ENCODE assay signal across 17 cellular contexts in genomic region chr12:3176754-3177153, GRCh38.
DNase-seq lines count a peak whose midpoint lies in the region; ATAC-seq and TF ChIP-seq lines count a peak whose summit lies in the region.
"Had no signal": no experiment of that assay in that cellular context is flagged by ENCODE, and none has a peak within 500 bp of the region (broad histone marks: within the 10 kb centered on the region; RNA-seq: fewer than 3 reads in every experiment).

No MANE protein-coding gene starts in this region.

- no peak overlapping the region for H3K27ac ChIP-seq in right cardiac atrium (ENCODE audit: low read length)
- H3K27ac ChIP-seq in GM23338 (ENCODE audit: low read depth), result no peak overlapping the region
- H3K27ac ChIP-seq in neural progenitor cell, result no peak overlapping the region
- H3K27ac ChIP-seq: C4-2B had no signal

- H3K9me2 ChIP-seq in GM23338 (ENCODE audit: insufficient read depth), result no peaks in the 10 kb centered on the region

- H3K9me3 Mint-ChIP-seq in GM23338 (no peaks in the 10 kb centered on the region), endothelial cell (ENCODE audit: unreplicated experiment) (no peaks in the 10 kb centered on the region), neural progenitor cell (no peaks in the 10 kb centered on the region), osteocyte (ENCODE audit: unreplicated experiment) (no peaks in the 10 kb centered on the region)
- H3K9me3 Mint-ChIP-seq: CD4-positive, alpha-beta T cell had no signal

- intact Hi-C loops in Right ventricle myocardium superior (cut with DNase I), result no loop called here
- intact Hi-C loops in right cardiac atrium (cut with DNase I), result no loop called here

- H2AFZ ChIP-seq in GM23338, result no peak overlapping the region
- H2AFZ ChIP-seq in neural progenitor cell (replicated peaks), result no peak overlapping the region

- TF ChIP-seq CTCF in GM23338 (conservative IDR thresholded peaks at IDR 0.05; ENCODE audit: low read depth in 2 of 2), result no peak
- no peak for TF ChIP-seq CTCF in endothelial cell (IDR thresholded peaks at IDR 0.05; ENCODE audit: unreplicated experiment)
- no peak for TF ChIP-seq CTCF in neural progenitor cell (IDR thresholded peaks at IDR 0.05)
- no peak for TF ChIP-seq CTCF in osteocyte (IDR thresholded peaks at IDR 0.05)

- H3K4me1 Mint-ChIP-seq in GM23338 (peaks cover 42% of the 10 kb centered on the region), endothelial cell (ENCODE audit: unreplicated experiment) (peaks cover 52% of the 10 kb centered on the region), neural progenitor cell (peaks cover 29% of the 10 kb centered on the region), osteocyte (ENCODE audit: unreplicated experiment) (peaks cover 15% of the 10 kb centered on the region)

- H3K36me3 Mint-ChIP-seq in GM23338 (ENCODE audit: low read depth) (no peaks in the 10 kb centered on the region), endothelial cell (ENCODE audit: low read depth, unreplicated experiment) (peaks cover 4% of the 10 kb centered on the region), neural progenitor cell (no peaks in the 10 kb centered on the region), osteocyte (ENCODE audit: unreplicated experiment) (peaks cover 5% of the 10 kb centered on the region)

- H3K4me2 ChIP-seq in GM23338, result no peak overlapping the region
- no peak overlapping the region for H3K4me2 ChIP-seq in neural progenitor cell

- H3K4me3 ChIP-seq in right cardiac atrium (ENCODE audit: low read length) (no peak overlapping the region), GM23338 (no peak overlapping the region), neural progenitor cell (no peak overlapping the region)
- H3K4me3 ChIP-seq: K562 had no signal

- H3K27me3 ChIP-seq in right cardiac atrium (ENCODE audit: control insufficient read depth, insufficient read depth), result no peaks in the 10 kb centered on the region
- H3K27me3 ChIP-seq in GM23338 (ENCODE audit: insufficient read depth), result no peaks in the 10 kb centered on the region
- no peaks in the 10 kb centered on the region for H3K27me3 ChIP-seq in neural progenitor cell

- H3K27ac Mint-ChIP-seq in GM23338 (no peak overlapping the region), endothelial cell (ENCODE audit: unreplicated experiment) (peak overlapping the region; percentile 83), neural progenitor cell (peak overlapping the region; percentile 16), osteocyte (ENCODE audit: unreplicated experiment) (no peak overlapping the region)
- H3K27ac Mint-ChIP-seq: B cell; CD4-positive, alpha-beta T cell had no signal

- H3K36me3 ChIP-seq in GM23338 (ENCODE audit: insufficient read depth), result no peaks in the 10 kb centered on the region
- H3K36me3 ChIP-seq in neural progenitor cell, result no peaks in the 10 kb centered on the region

- no peak overlapping the region for H3K9ac ChIP-seq in neural progenitor cell

- H3F3A ChIP-seq in GM23338 (replicated peaks; ENCODE audit: low read depth) (0 out of 2 replicates have a peak, but pooled peaks cover 4% of the 10 kb centered on the region), neural progenitor cell (ENCODE audit: low read depth) (peaks cover 3% of the 10 kb centered on the region)

- H4K20me1 ChIP-seq in GM23338 (replicated peaks; ENCODE audit: insufficient read depth), result no peaks in the 10 kb centered on the region
- peaks cover 24% of the 10 kb centered on the region for H4K20me1 ChIP-seq in neural progenitor cell (ENCODE audit: low read depth)

- DNase-seq in Right ventricle myocardium superior, result peak; percentile 25
- DNase-seq in right cardiac atrium, result no peak
- DNase-seq in GM23338 (ENCODE audit: low spot score), result no peak
- DNase-seq in endothelial cell (ENCODE audit: low spot score), result no peak
- no peak for DNase-seq in neural progenitor cell (ENCODE audit: low spot score)
- DNase-seq in NCI-H146 (lab: John Stamatoyannopoulos, UW), result no peak
- no peak for DNase-seq in NCI-H187 (lab: John Stamatoyannopoulos, UW)
- DNase-seq in osteocyte (ENCODE audit: extremely low spot score, unreplicated experiment), result no peak
- DNase-seq: 8988T; Caco-2; CD4-positive, alpha-beta T cell; GOT3; H7 had no signal

- H3K4me3 Mint-ChIP-seq in GM23338 (no peak overlapping the region), endothelial cell (ENCODE audit: unreplicated experiment) (peak overlapping the region; percentile 68), neural progenitor cell (no peak overlapping the region), osteocyte (ENCODE audit: unreplicated experiment) (no peak overlapping the region)
- H3K4me3 Mint-ChIP-seq: B cell; CD4-positive, alpha-beta T cell had no signal

- no peaks in the 10 kb centered on the region for H3K9me3 ChIP-seq in right cardiac atrium (ENCODE audit: control insufficient read depth, low read length)
- H3K9me3 ChIP-seq in neural progenitor cell (ENCODE audit: low read depth), result no peaks in the 10 kb centered on the region
- H3K9me3 ChIP-seq: Caco-2 had no signal

- H3K4me1 ChIP-seq in right cardiac atrium (ENCODE audit: control insufficient read depth, insufficient read depth, low read length) (peaks cover 1% of the 10 kb centered on the region), GM23338 (ENCODE audit: insufficient read depth) (peaks cover 21% of the 10 kb centered on the region), neural progenitor cell (peaks cover 16% of the 10 kb centered on the region)
- H3K4me1 ChIP-seq: Caco-2 had no signal

- WGBS in right cardiac atrium, result 88% methylated on average over 9 of the region's 9 CpGs

- ATAC-seq in Right ventricle myocardium superior (ENCODE audit: poor library complexity), result no peak
- no peak for ATAC-seq in right cardiac atrium
- no peak for ATAC-seq in GM23338
- ATAC-seq: HCT116, K562 had no signal

- H3K27me3 Mint-ChIP-seq in GM23338 (ENCODE audit: insufficient read depth, low read depth, poor library complexity) (peaks cover 7% of the 10 kb centered on the region), endothelial cell (ENCODE audit: unreplicated experiment) (peaks cover 16% of the 10 kb centered on the region), neural progenitor cell (ENCODE audit: insufficient read depth, low read depth) (peaks cover 3% of the 10 kb centered on the region), osteocyte (ENCODE audit: unreplicated experiment) (no peaks in the 10 kb centered on the region)

- no peaks in the 10 kb centered on the region for H3K79me2 ChIP-seq in GM23338 (replicated peaks; ENCODE audit: insufficient read depth)
- no peaks in the 10 kb centered on the region for H3K79me2 ChIP-seq in neural progenitor cell (ENCODE audit: low read depth)

TF ChIP-seq in GM23338, 12 proteins besides CTCF, POLR2A, EP300 and RAD21:
- no peak for TF ChIP-seq EZH2phosphoT487 (IDR thresholded peaks at IDR 0.05; ENCODE audit: unreplicated experiment)
- peak; percentile 59 for TF ChIP-seq REST (IDR thresholded peaks at IDR 0.05; ENCODE audit: unreplicated experiment)

Comparison
In these comparisons a context has a peak if more than half of its experiments do, and no peak if none do; other contexts are left out.
1. H3K27ac Mint-ChIP-seq: peak in endothelial cell (single experiment) and neural progenitor cell (single experiment); none in GM23338 (single experiment) and osteocyte (single experiment).